In genomic region chr2:106106627-106107508, GRCh38 we compare ENCODE assay signal across 9 cellular contexts.
A peak's percentile ranks its signal among the peaks of the same experiment; 100 is the strongest.
DNase-seq lines count a peak whose midpoint lies in the region; ATAC-seq lines count a peak whose summit lies in the region.
"Had no signal": no experiment of that assay in that cellular context is flagged by ENCODE, and none has a peak within 500 bp of the region (broad histone marks: within the 10 kb centered on the region; RNA-seq: fewer than 3 reads in every experiment).

No MANE protein-coding gene starts in this region.

- no peaks in the 10 kb centered on the region for H3K27me3 ChIP-seq in CD4-positive, alpha-beta memory T cell (ENCODE audit: insufficient read depth, low read length)
- H3K27me3 ChIP-seq: MG63 had no signal

- intact Hi-C loops in CD4-positive, alpha-beta memory T cell (cut with micrococcal nuclease) = loop anchor here (5.0 kb wide), 1 partner anchor 365 kb away; no protein-coding TSS in a partner anchor

- peaks cover 5 to 28% (median 15%) of the 10 kb centered on the region in 4 donors for H3K4me1 Mint-ChIP-seq in CD4-positive, alpha-beta memory T cell
- H3K4me1 Mint-ChIP-seq: CD14-positive monocyte had no signal

- ATAC-seq in GM18502 (IDR thresholded peaks at IDR 0.05; ENCODE audit: poor library complexity, unreplicated experiment) (peak; percentile 4), HG03354 (IDR thresholded peaks at IDR 0.05; ENCODE audit: poor library complexity, severe bottlenecking, unreplicated experiment) (peak; percentile 38), GM19467 (IDR thresholded peaks at IDR 0.05; ENCODE audit: unreplicated experiment) (no peak)

- DNase-seq in CD4-positive, alpha-beta memory T cell = no peak
- DNase-seq in dermis microvascular lymphatic vessel endothelial cell (ENCODE audit: low read depth in 2 of 2) = peak; percentile 7 to 16
- no peak for DNase-seq in SHP77 treated with DMSO at 0.1 percent for 48 hours (lab: John Stamatoyannopoulos, UW)
- no peak for DNase-seq in NCI-H446 treated with DMSO at 0.1 percent for 48 hours (lab: John Stamatoyannopoulos, UW)
- DNase-seq: MG63 had no signal

- peak overlapping the region; percentile 33 for H3K27ac ChIP-seq in CD4-positive, alpha-beta memory T cell (ENCODE audit: low read depth, low read length)

- peaks cover 13% of the 10 kb centered on the region for H3K4me1 ChIP-seq in CD4-positive, alpha-beta memory T cell (ENCODE audit: insufficient read depth, low read length)

- no peaks in the 10 kb centered on the region for H3K9me3 Mint-ChIP-seq in CD4-positive, alpha-beta memory T cell
- H3K9me3 Mint-ChIP-seq: CD14-positive monocyte had no signal

- CTCF ChIA-PET in CD4-positive, alpha-beta memory T cell (lab: Charles Lee; ENCODE audit: partially characterized antibody) = interaction anchor here (0.7 to 9.4 kb wide), 10 partner anchors 10 to 530 kb away, joined by 3 to 65 read pairs (median 5); no protein-coding TSS in a partner anchor

- POLR2A ChIA-PET in CD4-positive, alpha-beta memory T cell (lab: Charles Lee; ENCODE audit: partially characterized antibody) = interaction anchor here (1.0 to 4.3 kb wide), 3 partner anchors 53 to 291 kb away, joined by 4 to 23 read pairs (median 5); no protein-coding TSS in a partner anchor

- H3K4me3 ChIP-seq in CD4-positive, alpha-beta memory T cell (ENCODE audit: low read length in 2 of 2) = no peak overlapping the region
- H3K4me3 ChIP-seq: MG63 had no signal

- no peak overlapping the region for H3K4me3 Mint-ChIP-seq in CD4-positive, alpha-beta memory T cell
- H3K4me3 Mint-ChIP-seq: CD14-positive monocyte had no signal

- H3K36me3 Mint-ChIP-seq in CD4-positive, alpha-beta memory T cell = peaks cover 35 to 41% of the 10 kb centered on the region in 2 donors

- peaks cover 44% of the 10 kb centered on the region for H3K36me3 ChIP-seq in CD4-positive, alpha-beta memory T cell (ENCODE audit: insufficient read depth, low read length)
- H3K36me3 ChIP-seq: MG63 had no signal

- no peaks in the 10 kb centered on the region for H3K27me3 Mint-ChIP-seq in CD4-positive, alpha-beta memory T cell

- H3K27ac Mint-ChIP-seq in CD4-positive, alpha-beta memory T cell = peak overlapping the region in 6 of 7 donors; percentile 49 to 89 (median 86)

- H3K9me3 ChIP-seq in CD4-positive, alpha-beta memory T cell (ENCODE audit: control insufficient read depth in 1 of 2, low read length in 2 of 2) = no peaks in the 10 kb centered on the region
- H3K9me3 ChIP-seq: MG63 had no signal

Comparison
In these comparisons a context has a peak if more than half of its experiments do, and no peak if none do; other contexts are left out.
1. DNase-seq: peak in dermis microvascular lymphatic vessel endothelial cell (2 of 2); none in CD4-positive, alpha-beta memory T cell (0 of 5), SHP77 treated with DMSO at 0.1 percent for 48 hours (single experiment) and NCI-H446 treated with DMSO at 0.1 percent for 48 hours (single experiment).